12 cellular contexts compared by ENCODE assay signal in genomic region chr10:18005781-18006456, GRCh38. TPM values are rescaled to one million over a fixed set of nuclear protein-coding genes. Genes with fewer than 3 reads are reported as not detected.
A peak's percentile ranks its signal among the peaks of the same experiment; 100 is the strongest.
DNase-seq lines count a peak whose midpoint lies in the region; ATAC-seq, FAIRE-seq and TF ChIP-seq lines count a peak whose summit lies in the region.
"Had no signal": no experiment of that assay in that cellular context is flagged by ENCODE, and none has a peak within 500 bp of the region (broad histone marks: within the 10 kb centered on the region; RNA-seq: fewer than 3 reads in every experiment).

No MANE protein-coding gene starts in this region.

- peak overlapping the region in 2 of 4 donors; percentile 1 to 11 for H3K27ac ChIP-seq in gastroesophageal sphincter
- H3K27ac ChIP-seq: right lobe of liver had no signal

- DNase-seq in ELR (ENCODE audit: low read depth) (peak; percentile 75), foreskin fibroblast (peak; percentile 64 to 76), retinal pigment epithelial cell (ENCODE audit: low read depth) (peak; percentile 42), GM12892 (ENCODE audit: insufficient read length) (no peak), KG1 (lab: John Stamatoyannopoulos, UW) (no peak)
- DNase-seq in stimulated activated naive CD8-positive, alpha-beta T cell treated with anti-CD3 and anti-CD28 coated beads, Interleukin-15, Interleukin-2, amounts not matched to agents 100 U/mL and 50 U/mL, for 24 hours = no peak
- DNase-seq: cortex of kidney, DMS79 treated with DMSO at 0.1 percent for 48 hours, NCI-H748 treated with DMSO at 0.1 percent for 48 hours, right lobe of liver had no signal

- H3K4me3 ChIP-seq in WI38 (ENCODE audit: low read depth, low read length) = peak overlapping the region; percentile 23
- no peak overlapping the region for H3K4me3 ChIP-seq in foreskin fibroblast (ENCODE audit: low read depth in 1 of 2, low read length in 2 of 2)
- no peak overlapping the region for H3K4me3 ChIP-seq in retinal pigment epithelial cell (ENCODE audit: low read length)
- H3K4me3 ChIP-seq in gastroesophageal sphincter = no peak overlapping the region
- H3K4me3 ChIP-seq: right lobe of liver had no signal

- H3K4me1 ChIP-seq in gastroesophageal sphincter = peaks cover 4 to 14% (median 4%) of the 10 kb centered on the region in 3 donors
- H3K4me1 ChIP-seq: right lobe of liver had no signal

- no peak for TF ChIP-seq POLR2A in GM12892 (IDR thresholded peaks at IDR 0.05; ENCODE audit: low read depth, low read length)
- no peak for TF ChIP-seq POLR2A in gastroesophageal sphincter (IDR thresholded peaks at IDR 0.05)

- no peak for ATAC-seq in gastroesophageal sphincter
- ATAC-seq in stimulated activated naive CD8-positive, alpha-beta T cell treated with anti-CD3 and anti-CD28 coated beads, Interleukin-15, Interleukin-2, amounts not matched to agents 100 U/mL and 50 U/mL, for 24 hours = no peak

- TF ChIP-seq EP300 in gastroesophageal sphincter (IDR thresholded peaks at IDR 0.05) = no peak

- H3K9me3 ChIP-seq in gastroesophageal sphincter = no peaks in the 10 kb centered on the region
- H3K9me3 ChIP-seq: right lobe of liver had no signal

- no peaks in the 10 kb centered on the region for H3K36me3 ChIP-seq in gastroesophageal sphincter
- H3K36me3 ChIP-seq: right lobe of liver had no signal

- no peak for TF ChIP-seq CTCF in WI38 (IDR thresholded peaks at IDR 0.05; ENCODE audit: low read depth, low read length)
- TF ChIP-seq CTCF in foreskin fibroblast (IDR thresholded peaks at IDR 0.05; ENCODE audit: low read depth, low read length) = no peak
- no peak for TF ChIP-seq CTCF in retinal pigment epithelial cell (conservative IDR thresholded peaks at IDR 0.05; ENCODE audit: low read depth, low read length)
- no peak for TF ChIP-seq CTCF in gastroesophageal sphincter (IDR thresholded peaks at IDR 0.05)

- FAIRE-seq in GM12892 (lab: Jason Lieb, UNC) = no peak

- 14 to 19% methylated on average over 6 of the region's 6 CpGs for WGBS in gastroesophageal sphincter (ENCODE audit: low coverage in 1 of 2), 2 donors

- H3K27me3 ChIP-seq in gastroesophageal sphincter = no peaks in the 10 kb centered on the region
- H3K27me3 ChIP-seq: right lobe of liver had no signal

RNA-seq across cellular contexts. Expression of gene SLC39A12, which starts 54.2 kb away (rescaled TPM):
- not detected for polyA plus RNA-seq in GM12892 (2012; ENCODE audit: missing spikeins)
- total RNA-seq in gastroesophageal sphincter = under 1 TPM in 1 of 4 donors, not detected in 3; 0.12 TPM

Comparison
In these comparisons a context has a peak if more than half of its experiments do, and no peak if none do; other contexts are left out.
1. DNase-seq: peak in ELR (single experiment), foreskin fibroblast (2 of 2) and retinal pigment epithelial cell (single experiment); none in GM12892 (single experiment), stimulated activated naive CD8-positive, alpha-beta T cell treated with anti-CD3 and anti-CD28 coated beads, Interleukin-15, Interleukin-2, amounts not matched to agents 100 U/mL and 50 U/mL, for 24 hours (single experiment) and KG1 (single experiment).